Comparison of ENCODE assay signal across 9 cellular contexts in the genomic region with DNA sequence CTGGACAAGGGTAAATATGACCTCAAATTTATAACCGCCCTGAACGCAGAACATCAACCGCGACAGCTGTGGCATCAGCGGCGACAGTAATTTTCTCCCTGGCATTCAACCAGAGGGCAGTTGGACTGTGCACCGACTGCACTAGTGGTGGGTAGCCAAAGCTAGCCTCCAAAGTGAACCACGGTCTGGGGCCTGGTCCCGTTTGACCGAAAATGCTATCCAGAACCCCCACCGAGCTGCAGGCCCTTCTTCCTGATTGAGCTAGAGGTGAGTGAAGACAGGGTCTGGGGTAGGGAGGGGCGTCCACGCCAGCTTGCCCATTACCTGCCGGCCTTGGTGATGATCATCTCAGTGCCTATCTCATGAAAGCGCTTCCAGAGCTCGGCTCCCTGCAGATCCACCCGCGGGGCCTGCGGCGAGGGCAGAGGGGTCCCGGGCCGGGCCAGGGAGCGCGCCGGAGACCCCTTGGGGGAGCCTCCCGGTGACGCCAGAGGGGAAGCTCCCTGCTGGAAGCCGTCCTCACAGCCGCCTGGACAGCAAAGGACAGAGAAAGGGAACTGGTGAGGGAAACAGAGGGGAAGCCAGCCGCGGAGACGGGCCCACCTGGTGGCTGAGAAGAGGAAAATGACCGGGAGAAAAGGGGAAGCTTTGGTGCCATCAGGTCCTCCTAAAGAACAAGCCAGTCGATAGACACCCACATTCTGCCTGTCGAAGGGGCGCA. TPM values are rescaled to one million over a fixed set of nuclear protein-coding genes. Genes with fewer than 3 reads are reported as not detected.
DNase-seq lines count a peak whose midpoint lies in the region; TF ChIP-seq lines count a peak whose summit lies in the region.
"Had no signal": no experiment of that assay in that cellular context is flagged by ENCODE, and none has a peak within 500 bp of the region (broad histone marks: within the 10 kb centered on the region; RNA-seq: fewer than 3 reads in every experiment).

No MANE protein-coding gene starts in this region.

- DNase-seq in HFFc6 = peak; percentile 53
- DNase-seq in amniotic epithelial cell (ENCODE audit: low read depth) = peak; percentile 48
- DNase-seq in testis = no peak
- no peak for DNase-seq in DMS79 treated with DMSO at 0.1 percent for 48 hours (lab: John Stamatoyannopoulos, UW)
- no peak for DNase-seq in activated naive CD4-positive, alpha-beta T cell treated with anti-CD3 and anti-CD28 coated beads for 36 hours
- DNase-seq in stimulated activated CD4-positive, alpha-beta T cell treated with anti-CD3 and anti-CD28 coated beads, Interleukin-2, amount 100 ng/mL, for 24 hours = no peak
- DNase-seq in retina = no peak
- DNase-seq: activated CD4-positive, alpha-beta memory T cell treated with anti-CD3 and anti-CD28 coated beads, Interleukin-2, amount 10 ng/mL, durations not matched to agents 7 days and 5 days had no signal

- WGBS in testis, 2 donors = 22% methylated on average over 18 to 36 of the region's 36 CpGs

- H3K27ac Mint-ChIP-seq in HFFc6 = peak overlapping the region; percentile 89
- no peak overlapping the region for H3K27ac Mint-ChIP-seq in activated naive CD4-positive, alpha-beta T cell treated with anti-CD3 and anti-CD28 coated beads for 36 hours
- H3K27ac Mint-ChIP-seq: activated CD4-positive, alpha-beta memory T cell treated with anti-CD3 and anti-CD28 coated beads, Interleukin-2, amount 10 ng/mL, durations not matched to agents 7 days and 5 days had no signal

- no peaks in the 10 kb centered on the region for H3K9me3 Mint-ChIP-seq in HFFc6
- peaks cover 2% of the 10 kb centered on the region for H3K9me3 Mint-ChIP-seq in activated naive CD4-positive, alpha-beta T cell treated with anti-CD3 and anti-CD28 coated beads for 36 hours
- H3K9me3 Mint-ChIP-seq: activated CD4-positive, alpha-beta memory T cell treated with anti-CD3 and anti-CD28 coated beads, Interleukin-2, amount 10 ng/mL, durations not matched to agents 7 days and 5 days had no signal

- H3K36me3 ChIP-seq in iPS-18a (ENCODE audit: control insufficient read depth, low read depth, low read length) = no peaks in the 10 kb centered on the region
- H3K36me3 ChIP-seq in testis (ENCODE audit: low read depth, missing control alignments) = no peaks in the 10 kb centered on the region

- peaks cover 2% of the 10 kb centered on the region; the same call in 1 of the 2 replicates for H3K27me3 Mint-ChIP-seq in HFFc6 (ENCODE audit: insufficient read depth)
- peaks cover 44% of the 10 kb centered on the region for H3K27me3 Mint-ChIP-seq in activated naive CD4-positive, alpha-beta T cell treated with anti-CD3 and anti-CD28 coated beads for 36 hours (ENCODE audit: low read depth)

- TF ChIP-seq CTCF in HFFc6 (IDR thresholded peaks at IDR 0.05) (peak; percentile 65), testis (IDR thresholded peaks at IDR 0.05) (no peak)

- H3K4me3 Mint-ChIP-seq in HFFc6 = peak overlapping the region; percentile 92
- no peak overlapping the region for H3K4me3 Mint-ChIP-seq in activated naive CD4-positive, alpha-beta T cell treated with anti-CD3 and anti-CD28 coated beads for 36 hours
- H3K4me3 Mint-ChIP-seq: activated CD4-positive, alpha-beta memory T cell treated with anti-CD3 and anti-CD28 coated beads, Interleukin-2, amount 10 ng/mL, durations not matched to agents 7 days and 5 days had no signal

- H3K9me3 ChIP-seq in iPS-18a (ENCODE audit: control insufficient read depth, low read depth, low read length) = no peaks in the 10 kb centered on the region
- H3K9me3 ChIP-seq in testis = no peaks in the 10 kb centered on the region

- H3K4me1 ChIP-seq in iPS-18a (ENCODE audit: control insufficient read depth, low read depth, low read length) (peaks cover 6% of the 10 kb centered on the region), testis (no peaks in the 10 kb centered on the region)

- H3K27me3 ChIP-seq in iPS-18a (ENCODE audit: control insufficient read depth, insufficient read depth, low read length) (peaks cover 88% of the 10 kb centered on the region), testis (peaks cover 9% of the 10 kb centered on the region)

- TF ChIP-seq POLR2A in testis (IDR thresholded peaks at IDR 0.05) = no peak

- H3K4me3 ChIP-seq in iPS-18a (ENCODE audit: low read length) (peak overlapping the region; percentile 51), testis (peak overlapping the region; percentile 44 to 52)

- intact Hi-C loops in testis (cut with DNase I; ENCODE audit: low total_unique reads) = no loop called here
- intact Hi-C loops in activated naive CD4-positive, alpha-beta T cell treated with anti-CD3 and anti-CD28 coated beads for 36 hours (cut with micrococcal nuclease) = no loop called here

- H3K4me1 Mint-ChIP-seq in HFFc6 (ENCODE audit: low read depth) = peaks cover 34% of the 10 kb centered on the region
- H3K4me1 Mint-ChIP-seq in activated naive CD4-positive, alpha-beta T cell treated with anti-CD3 and anti-CD28 coated beads for 36 hours (ENCODE audit: low read depth) = peaks cover 12% of the 10 kb centered on the region

- no peak overlapping the region for H3K9ac ChIP-seq in iPS-18a (ENCODE audit: low read length)

- H3K36me3 Mint-ChIP-seq in HFFc6 (ENCODE audit: low read depth) = peaks cover 23% of the 10 kb centered on the region
- H3K36me3 Mint-ChIP-seq in activated naive CD4-positive, alpha-beta T cell treated with anti-CD3 and anti-CD28 coated beads for 36 hours (ENCODE audit: low read depth) = peaks cover 4% of the 10 kb centered on the region

- CTCF ChIA-PET in activated naive CD4-positive, alpha-beta T cell treated with anti-CD3 and anti-CD28 coated beads for 36 hours (lab: Charles Lee) = interaction anchor here (1.1 to 1.4 kb wide), 2 partner anchors 12 to 15 kb away, joined by 3 to 5 read pairs; no protein-coding TSS in a partner anchor

- H3K27ac ChIP-seq in iPS-18a (ENCODE audit: low read length) (no peak overlapping the region), testis (peak overlapping the region in 1 of 2 donors; percentile 54)

RNA-seq across cellular contexts. Expression of a gene that starts 2.0 kb away (rescaled TPM):
- 10 to 100 TPM; 19.0 to 23.8 (median 20.3) TPM for total RNA-seq in HFFc6 (2021; fragmentation: NEBNext Ultra II Directional; extraction: Animal tissue kit (Norgen Biotek cat#: 25700))
- total RNA-seq in testis = 1 to 10 TPM; 4.6 to 10.0 TPM
- 3.9 TPM for polyA plus RNA-seq in testis (ENCODE audit: insufficient read depth, low read depth, low replicate concordance)
- total RNA-seq in activated naive CD4-positive, alpha-beta T cell treated with anti-CD3 and anti-CD28 coated beads for 36 hours = not detected
- total RNA-seq: activated CD4-positive, alpha-beta memory T cell treated with anti-CD3 and anti-CD28 coated beads, Interleukin-2, amount 10 ng/mL, durations not matched to agents 7 days and 5 days had no signal

Comparison
In these comparisons a context has a peak if more than half of its experiments do, and no peak if none do; other contexts are left out.
1. DNase-seq: peak in HFFc6 (single experiment) and amniotic epithelial cell (single experiment); none in testis (single experiment), DMS79 treated with DMSO at 0.1 percent for 48 hours (single experiment), activated naive CD4-positive, alpha-beta T cell treated with anti-CD3 and anti-CD28 coated beads for 36 hours (single experiment), stimulated activated CD4-positive, alpha-beta T cell treated with anti-CD3 and anti-CD28 coated beads, Interleukin-2, amount 100 ng/mL, for 24 hours (0 of 2) and retina (single experiment).
2. RNA of a gene that starts 2.0 kb away (total RNA-seq): 19.0 to 23.8 TPM in HFFc6 and 4.6 to 10.0 TPM in testis; not detected in activated naive CD4-positive, alpha-beta T cell treated with anti-CD3 and anti-CD28 coated beads for 36 hours; every median in the first group is over 4 times any median in the second.